Comparison of ENCODE assay signal across 1 cellular context in genomic region chr12:40622246-40622838, GRCh38.
TF ChIP-seq lines count a peak whose summit lies in the region.

No MANE protein-coding gene starts in this region.

TF ChIP-seq in GM23338, 12 proteins besides CTCF, POLR2A, EP300 and RAD21 (continued from another document):
- no peak for TF ChIP-seq ZNF462 (CRISPR knock-in tag; IDR thresholded peaks at IDR 0.05)
- TF ChIP-seq JUNB (IDR thresholded peaks at IDR 0.05; ENCODE audit: unreplicated experiment), result no peak
- no peak for TF ChIP-seq POLR2AphosphoS5 (IDR thresholded peaks at IDR 0.05; ENCODE audit: low read depth)
- no peak for TF ChIP-seq CREB1 (CRISPR knock-in tag; IDR thresholded peaks at IDR 0.05; ENCODE audit: low read depth)
- no peak for TF ChIP-seq EZH2phosphoT487 (IDR thresholded peaks at IDR 0.05; ENCODE audit: unreplicated experiment)
- TF ChIP-seq STAT1 (IDR thresholded peaks at IDR 0.05; ENCODE audit: unreplicated experiment), result no peak
- no peak for TF ChIP-seq NANOG (IDR thresholded peaks at IDR 0.05; ENCODE audit: borderline replicate concordance)
- TF ChIP-seq ZNF114 (CRISPR knock-in tag; IDR thresholded peaks at IDR 0.05), result no peak
- TF ChIP-seq ZNF331 (CRISPR knock-in tag; IDR thresholded peaks at IDR 0.05; ENCODE audit: low read depth), result no peak
